In genomic region chr10:70738425-70739121, GRCh38 we compare ENCODE assay signal across 22 cellular contexts. TPM values are rescaled to one million over a fixed set of nuclear protein-coding genes. Genes with fewer than 3 reads are reported as not detected.
DNase-seq lines count a peak whose midpoint lies in the region; ATAC-seq, FAIRE-seq and TF ChIP-seq lines count a peak whose summit lies in the region.
"Had no signal": no experiment of that assay in that cellular context is flagged by ENCODE, and none has a peak within 500 bp of the region (broad histone marks: within the 10 kb centered on the region; RNA-seq: fewer than 3 reads in every experiment).

No MANE protein-coding gene starts in this region.

- H3K4me3 ChIP-seq in Panc1 (ENCODE audit: low read depth in 2 of 2, low read length in 2 of 2) (no peak overlapping the region), small intestine (ENCODE audit: low read depth in 1 of 2, low read length in 2 of 2) (no peak overlapping the region)

- no peaks in the 10 kb centered on the region for H3K9me3 Mint-ChIP-seq in activated CD4-positive, alpha-beta T cell treated with anti-CD3 and anti-CD28 coated beads for 36 hours (ENCODE audit: low read depth)
- H3K9me3 Mint-ChIP-seq: activated naive CD8-positive, alpha-beta T cell treated with anti-CD3 and anti-CD28 coated beads, Interleukin-2, amount 10 ng/mL, durations not matched to agents 7 days and 5 days; immature natural killer cell had no signal

- intact Hi-C loops in activated CD4-positive, alpha-beta T cell treated with anti-CD3 and anti-CD28 coated beads for 36 hours (cut with DNase I, micrococcal nuclease) = no loop called here
- intact Hi-C loops in Panc1 (cut with micrococcal nuclease; ENCODE audit: unreplicated experiment) = no loop called here

- no peak overlapping the region for H3K27ac ChIP-seq in Panc1 (ENCODE audit: low read length)
- no peak overlapping the region for H3K27ac ChIP-seq in foreskin keratinocyte
- H3K27ac ChIP-seq in small intestine (ENCODE audit: low read depth in 1 of 2, low read length in 1 of 2) = peak overlapping the region in 1 of 2 donors; percentile 38
- H3K27ac ChIP-seq: neutrophil had no signal

- H3K27me3 ChIP-seq in Panc1 (ENCODE audit: control insufficient read depth, insufficient read depth, low read length) (peaks cover 10% of the 10 kb centered on the region), foreskin keratinocyte (peaks cover 52% of the 10 kb centered on the region), small intestine (ENCODE audit: control insufficient read depth in 2 of 2, insufficient read depth in 2 of 2, low read length in 2 of 2) (no peaks in the 10 kb centered on the region)
- H3K27me3 ChIP-seq: neutrophil had no signal

- no peaks in the 10 kb centered on the region for H3K36me3 Mint-ChIP-seq in activated CD4-positive, alpha-beta T cell treated with anti-CD3 and anti-CD28 coated beads for 36 hours (ENCODE audit: low read depth)
- H3K36me3 Mint-ChIP-seq: activated naive CD8-positive, alpha-beta T cell treated with anti-CD3 and anti-CD28 coated beads, Interleukin-2, amount 10 ng/mL, durations not matched to agents 7 days and 5 days; immature natural killer cell had no signal

- H3K4me3 Mint-ChIP-seq in activated CD4-positive, alpha-beta T cell treated with anti-CD3 and anti-CD28 coated beads for 36 hours = no peak overlapping the region
- H3K4me3 Mint-ChIP-seq: activated naive CD8-positive, alpha-beta T cell treated with anti-CD3 and anti-CD28 coated beads, Interleukin-2, amount 10 ng/mL, durations not matched to agents 7 days and 5 days; immature natural killer cell had no signal

- H3K27ac Mint-ChIP-seq in activated CD4-positive, alpha-beta T cell treated with anti-CD3 and anti-CD28 coated beads for 36 hours = no peak overlapping the region
- H3K27ac Mint-ChIP-seq: activated naive CD8-positive, alpha-beta T cell treated with anti-CD3 and anti-CD28 coated beads, Interleukin-2, amount 10 ng/mL, durations not matched to agents 7 days and 5 days; immature natural killer cell had no signal

- H3K36me3 ChIP-seq in Panc1 (ENCODE audit: control insufficient read depth, insufficient read depth, low read length) = no peaks in the 10 kb centered on the region
- no peaks in the 10 kb centered on the region for H3K36me3 ChIP-seq in small intestine (ENCODE audit: control insufficient read depth in 2 of 2, insufficient read depth in 2 of 2, low read length in 2 of 2)
- H3K36me3 ChIP-seq: neutrophil had no signal

- CTCF ChIA-PET in activated CD4-positive, alpha-beta T cell treated with anti-CD3 and anti-CD28 coated beads for 36 hours (lab: Charles Lee) = interaction anchor here (0.6 to 1.9 kb wide), 8 partner anchors 20 to 464 kb away, joined by 3 to 5 read pairs (median 3); no protein-coding TSS in a partner anchor
- CTCF ChIA-PET in Panc1 (lab: Charles Lee) = interaction anchor here (1.0 kb wide), 1 partner anchor 19 kb away, joined by 4 read pairs; no protein-coding TSS in a partner anchor

- no peak for FAIRE-seq in small intestine (lab: Jason Lieb, UNC)
- FAIRE-seq: endothelial cell of umbilical vein, TTC549 had no signal

- H3K9me3 ChIP-seq in Panc1 (ENCODE audit: control insufficient read depth, insufficient read depth, low read depth, low read length) = no peaks in the 10 kb centered on the region
- H3K9me3 ChIP-seq in small intestine (ENCODE audit: control insufficient read depth, low read depth) = no peaks in the 10 kb centered on the region
- H3K9me3 ChIP-seq: neutrophil had no signal

- WGBS in small intestine, 3 donors = 69 to 73% (median 72%) methylated on average over 14 of the region's 14 CpGs

- peak; percentile 55 for ATAC-seq in activated CD4-positive, alpha-beta T cell treated with anti-CD3 and anti-CD28 coated beads for 36 hours
- ATAC-seq in Panc1 (0 out of 2 replicates have a peak, but pooled peaks have one; percentile 58), foreskin keratinocyte (peak; percentile 33)

- H3K27me3 Mint-ChIP-seq in activated CD4-positive, alpha-beta T cell treated with anti-CD3 and anti-CD28 coated beads for 36 hours = no peaks in the 10 kb centered on the region

- DNase-seq in activated CD4-positive, alpha-beta T cell treated with anti-CD3 and anti-CD28 coated beads for 36 hours = no peak
- no peak for DNase-seq in activated CD4-positive, alpha-beta T cell treated with anti-CD3 and anti-CD28 coated beads, Interleukin-2, amount 50 U/mL, for 48 hours
- DNase-seq in Panc1 (ENCODE audit: low read depth, low spot score) = no peak
- no peak for DNase-seq in foreskin keratinocyte
- peak; percentile 63 for DNase-seq in small intestine
- DNase-seq in activated naive CD4-positive, alpha-beta T cell treated with anti-CD3 and anti-CD28 coated beads, Interleukin-2, amount 50 U/mL, for 16 hours = no peak
- DNase-seq in CD1c-positive myeloid dendritic cell (ENCODE audit: extremely low spot score) = no peak
- no peak for DNase-seq in NCI-H2171 treated with DMSO at 0.1 percent for 48 hours (lab: John Stamatoyannopoulos, UW)
- DNase-seq: activated CD4-positive, alpha-beta T cell treated with anti-CD3 and anti-CD28 coated beads, Interleukin-2, amount 50 U/mL, for 4 hours; activated naive CD8-positive, alpha-beta T cell treated with anti-CD3 and anti-CD28 coated beads, Interleukin-2, amount 10 ng/mL, durations not matched to agents 7 days and 5 days; activated T-cell treated with anti-CD3 and anti-CD28 coated beads, Interleukin-2, amount 50 U/mL, for 48 hours; central memory CD4-positive, alpha-beta T cell; immature natural killer cell; mesendoderm; NCI-H1694; NCI-H446 treated with DMSO at 0.1 percent for 48 hours; stimulated activated CD4-positive, alpha-beta T cell treated with anti-CD3 and anti-CD28 coated beads, Interleukin-4, amount 100 ng/mL, for 24 hours had no signal

- TF ChIP-seq CTCF in Panc1 (IDR thresholded peaks at IDR 0.05) = no peak
- TF ChIP-seq CTCF in foreskin keratinocyte (conservative IDR thresholded peaks at IDR 0.05) = no peak

- BruUV-seq in Panc1 (replicated peaks; lab: Mats Ljungman, UMichigan) = no TSS peak

- POLR2A ChIA-PET in activated CD4-positive, alpha-beta T cell treated with anti-CD3 and anti-CD28 coated beads for 36 hours (lab: Charles Lee) = no interaction called here
- POLR2A ChIA-PET in Panc1 (lab: Charles Lee) = no interaction called here

- in situ Hi-C loops in Panc1 (cut with HindIII; ENCODE audit: low pct_unique_long_range_greater_than_20kb, low sequenced_read_pairs) = no loop called here

- H3K4me1 Mint-ChIP-seq in activated CD4-positive, alpha-beta T cell treated with anti-CD3 and anti-CD28 coated beads for 36 hours = peaks cover 2% of the 10 kb centered on the region

- no peaks in the 10 kb centered on the region for H3K4me1 ChIP-seq in Panc1 (ENCODE audit: control insufficient read depth, insufficient read depth, low read length)
- no peaks in the 10 kb centered on the region for H3K4me1 ChIP-seq in foreskin keratinocyte
- peaks cover 7 to 9% of the 10 kb centered on the region in 2 donors for H3K4me1 ChIP-seq in small intestine (ENCODE audit: control insufficient read depth in 2 of 2, insufficient read depth in 1 of 2, low read depth in 1 of 2, low read length in 1 of 2)

RNA-seq across cellular contexts. Expression of gene TBATA, which starts 46.6 kb away (rescaled TPM):
- not detected for total RNA-seq in activated CD4-positive, alpha-beta T cell treated with anti-CD3 and anti-CD28 coated beads for 36 hours
- not detected for total RNA-seq in Panc1 (2021; ENCODE audit: unreplicated experiment)
- polyA plus RNA-seq in Panc1 (2012; ENCODE audit: insufficient read length) = not detected
- not detected in 2 replicates for total RNA-seq in foreskin keratinocyte
- not detected in 2 replicates for polyA plus RNA-seq in foreskin keratinocyte
- not detected for polyA plus RNA-seq in small intestine
- total RNA-seq: A673; activated naive CD8-positive, alpha-beta T cell treated with anti-CD3 and anti-CD28 coated beads, Interleukin-2, amount 10 ng/mL, durations not matched to agents 7 days and 5 days; endothelial cell of umbilical vein; SK-MEL-5 had no signal
- polyA plus RNA-seq: endothelial cell of umbilical vein, immature natural killer cell had no signal
